28 cellular contexts compared by ENCODE assay signal in the genomic region with DNA sequence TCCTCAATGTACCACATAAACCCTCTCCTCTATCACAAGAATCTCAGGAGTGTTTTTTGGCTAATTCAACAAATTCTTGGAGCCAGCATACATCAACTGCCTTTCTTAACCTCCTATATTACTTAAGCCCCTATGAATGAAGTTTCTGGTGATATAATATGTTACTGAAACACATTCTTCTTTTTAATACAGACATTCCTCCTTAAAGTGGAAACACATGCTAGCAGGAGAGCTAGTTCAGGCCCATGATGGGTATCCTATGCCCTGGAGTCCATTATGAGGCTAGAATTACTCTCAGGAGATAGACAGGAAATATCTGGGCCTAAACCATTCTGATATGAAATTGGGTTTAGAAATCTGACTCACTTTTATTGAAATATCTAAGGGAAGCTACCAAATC.
"Had no signal": no experiment of that assay in that cellular context is flagged by ENCODE, and none has a peak within 500 bp of the region (broad histone marks: within the 10 kb centered on the region; RNA-seq: fewer than 3 reads in every experiment).

No MANE protein-coding gene starts in this region.

- H3K36me3 Mint-ChIP-seq: activated naive CD8-positive, alpha-beta T cell treated with anti-CD3 and anti-CD28 coated beads for 36 hours had no signal

- H3K27me3 Mint-ChIP-seq: activated naive CD8-positive, alpha-beta T cell treated with anti-CD3 and anti-CD28 coated beads for 36 hours; central memory CD8-positive, alpha-beta T cell had no signal

- H3K36me3 ChIP-seq: ascending aorta, cardiac muscle cell, MG63, SJSA1 had no signal

- H3K9me3 ChIP-seq: ascending aorta, MG63, SJSA1 had no signal

- H3K4me1 Mint-ChIP-seq: activated CD4-positive, alpha-beta T cell treated with anti-CD3 and anti-CD28 coated beads, Interleukin-2, amount 10 ng/mL, durations not matched to agents 24 days and 14 days had no signal

- H3K4me3 Mint-ChIP-seq: activated CD4-positive, alpha-beta T cell treated with anti-CD3 and anti-CD28 coated beads, Interleukin-2, amount 10 ng/mL, durations not matched to agents 24 days and 14 days; activated CD8-positive, alpha-beta T cell treated with anti-CD3 and anti-CD28 coated beads, Interleukin-2, amount 10 ng/mL, durations not matched to agents 7 days and 5 days; activated naive CD8-positive, alpha-beta T cell treated with anti-CD3 and anti-CD28 coated beads for 36 hours; activated T-cell treated with anti-CD3 and anti-CD28 coated beads, Interleukin-2, amount 50 U/mL, for 4 hours; central memory CD8-positive, alpha-beta T cell; T-helper 1 cell treated with Interleukin-12 subunit alpha and Interleukin-12 subunit beta and Interleukin-4 antibody, amounts not matched to agents 30 μg/mL and 1 μg/mL, for 36 hours; T-helper 2 cell treated with Interferon-gamma antibody and Interleukin-4, amounts not matched to agents 5 μg/mL and 100 μg/mL, for 36 hours had no signal

- ATAC-seq: activated CD8-positive, alpha-beta T cell treated with anti-CD3 and anti-CD28 coated beads, Interleukin-2, amount 10 ng/mL, durations not matched to agents 7 days and 5 days; activated T-cell treated with anti-CD3 and anti-CD28 coated beads, Interleukin-2, amount 50 U/mL, for 4 hours; Panc1 had no signal

- DNase-seq: activated CD4-positive, alpha-beta T cell treated with anti-CD3 and anti-CD28 coated beads, Interleukin-2, amount 10 ng/mL, durations not matched to agents 24 days and 14 days; activated CD4-positive, alpha-beta T cell treated with anti-CD3 and anti-CD28 coated beads, Interleukin-2, amount 50 U/mL, for 4 hours; activated CD8-positive, alpha-beta T cell treated with anti-CD3 and anti-CD28 coated beads, Interleukin-2, amount 10 ng/mL, durations not matched to agents 7 days and 5 days; activated effector memory CD4-positive, alpha-beta T cell treated with anti-CD3 and anti-CD28 coated beads, Interleukin-2, amount 50 U/mL, for 16 hours; activated naive CD4-positive, alpha-beta T cell; activated naive CD4-positive, alpha-beta T cell treated with anti-CD3 and anti-CD28 coated beads, Interleukin-2, amount 50 U/mL, for 16 hours; activated naive CD8-positive, alpha-beta T cell treated with anti-CD3 and anti-CD28 coated beads for 36 hours; activated T-cell treated with anti-CD3 and anti-CD28 coated beads, Interleukin-2, amount 50 U/mL, for 4 hours; amygdala; Kasumi-1; KG1; MG63; NCI-H1048; NCI-H1105 treated with DMSO at 0.1 percent for 48 hours; NCI-H1436; NCI-H1694; NCI-H1930; NCI-H2081 treated with DMSO at 0.1 percent for 48 hours; NCI-H226; NCI-H524 treated with DMSO at 0.1 percent for 48 hours; SHP77 treated with DMSO at 0.1 percent for 48 hours had no signal

- H3K27ac Mint-ChIP-seq: activated CD4-positive, alpha-beta T cell treated with anti-CD3 and anti-CD28 coated beads, Interleukin-2, amount 10 ng/mL, durations not matched to agents 24 days and 14 days; activated CD8-positive, alpha-beta T cell treated with anti-CD3 and anti-CD28 coated beads, Interleukin-2, amount 10 ng/mL, durations not matched to agents 7 days and 5 days; activated naive CD8-positive, alpha-beta T cell treated with anti-CD3 and anti-CD28 coated beads for 36 hours; T-helper 1 cell treated with Interleukin-12 subunit alpha and Interleukin-12 subunit beta and Interleukin-4 antibody, amounts not matched to agents 30 μg/mL and 1 μg/mL, for 36 hours; T-helper 2 cell treated with Interferon-gamma antibody and Interleukin-4, amounts not matched to agents 5 μg/mL and 100 μg/mL, for 36 hours had no signal

- H3K27ac ChIP-seq: ascending aorta, cardiac muscle cell, SJSA1 had no signal

- H3K9me3 Mint-ChIP-seq: activated CD4-positive, alpha-beta T cell treated with anti-CD3 and anti-CD28 coated beads, Interleukin-2, amount 10 ng/mL, durations not matched to agents 24 days and 14 days; activated naive CD8-positive, alpha-beta T cell treated with anti-CD3 and anti-CD28 coated beads for 36 hours; activated T-cell treated with anti-CD3 and anti-CD28 coated beads, Interleukin-2, amount 50 U/mL, for 4 hours; central memory CD8-positive, alpha-beta T cell; T-helper 1 cell treated with Interleukin-12 subunit alpha and Interleukin-12 subunit beta and Interleukin-4 antibody, amounts not matched to agents 30 μg/mL and 1 μg/mL, for 36 hours; T-helper 2 cell treated with Interferon-gamma antibody and Interleukin-4, amounts not matched to agents 5 μg/mL and 100 μg/mL, for 36 hours had no signal

- H3K4me3 ChIP-seq: ascending aorta, cardiac muscle cell, MG63, SJSA1 had no signal
